Comparison of ENCODE assay signal across 1 cellular context in the genomic region with DNA sequence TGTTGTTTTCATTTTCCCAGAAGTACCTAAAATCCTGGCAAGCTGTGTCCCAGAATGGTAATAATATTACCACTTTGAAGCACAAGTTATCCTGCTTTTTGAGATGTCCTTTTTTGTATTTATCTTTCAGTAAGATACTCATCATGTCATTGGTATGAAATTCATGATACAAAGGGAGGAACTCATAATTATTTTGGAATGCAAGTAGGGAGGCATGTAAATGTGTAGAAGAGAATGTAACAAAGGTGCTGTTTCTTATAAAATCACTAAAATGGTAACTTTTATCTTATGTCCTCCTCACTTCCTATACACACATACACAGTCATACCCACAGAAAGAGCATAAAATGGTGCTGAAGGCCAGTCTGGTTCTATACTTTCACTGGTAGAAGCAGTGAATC.
TF ChIP-seq lines count a peak whose summit lies in the region.

No MANE protein-coding gene starts in this region.

TF ChIP-seq in WTC11, 78 proteins besides CTCF, POLR2A, EP300 and RAD21 (continued from another document):
- TF ChIP-seq, protein P1, sequence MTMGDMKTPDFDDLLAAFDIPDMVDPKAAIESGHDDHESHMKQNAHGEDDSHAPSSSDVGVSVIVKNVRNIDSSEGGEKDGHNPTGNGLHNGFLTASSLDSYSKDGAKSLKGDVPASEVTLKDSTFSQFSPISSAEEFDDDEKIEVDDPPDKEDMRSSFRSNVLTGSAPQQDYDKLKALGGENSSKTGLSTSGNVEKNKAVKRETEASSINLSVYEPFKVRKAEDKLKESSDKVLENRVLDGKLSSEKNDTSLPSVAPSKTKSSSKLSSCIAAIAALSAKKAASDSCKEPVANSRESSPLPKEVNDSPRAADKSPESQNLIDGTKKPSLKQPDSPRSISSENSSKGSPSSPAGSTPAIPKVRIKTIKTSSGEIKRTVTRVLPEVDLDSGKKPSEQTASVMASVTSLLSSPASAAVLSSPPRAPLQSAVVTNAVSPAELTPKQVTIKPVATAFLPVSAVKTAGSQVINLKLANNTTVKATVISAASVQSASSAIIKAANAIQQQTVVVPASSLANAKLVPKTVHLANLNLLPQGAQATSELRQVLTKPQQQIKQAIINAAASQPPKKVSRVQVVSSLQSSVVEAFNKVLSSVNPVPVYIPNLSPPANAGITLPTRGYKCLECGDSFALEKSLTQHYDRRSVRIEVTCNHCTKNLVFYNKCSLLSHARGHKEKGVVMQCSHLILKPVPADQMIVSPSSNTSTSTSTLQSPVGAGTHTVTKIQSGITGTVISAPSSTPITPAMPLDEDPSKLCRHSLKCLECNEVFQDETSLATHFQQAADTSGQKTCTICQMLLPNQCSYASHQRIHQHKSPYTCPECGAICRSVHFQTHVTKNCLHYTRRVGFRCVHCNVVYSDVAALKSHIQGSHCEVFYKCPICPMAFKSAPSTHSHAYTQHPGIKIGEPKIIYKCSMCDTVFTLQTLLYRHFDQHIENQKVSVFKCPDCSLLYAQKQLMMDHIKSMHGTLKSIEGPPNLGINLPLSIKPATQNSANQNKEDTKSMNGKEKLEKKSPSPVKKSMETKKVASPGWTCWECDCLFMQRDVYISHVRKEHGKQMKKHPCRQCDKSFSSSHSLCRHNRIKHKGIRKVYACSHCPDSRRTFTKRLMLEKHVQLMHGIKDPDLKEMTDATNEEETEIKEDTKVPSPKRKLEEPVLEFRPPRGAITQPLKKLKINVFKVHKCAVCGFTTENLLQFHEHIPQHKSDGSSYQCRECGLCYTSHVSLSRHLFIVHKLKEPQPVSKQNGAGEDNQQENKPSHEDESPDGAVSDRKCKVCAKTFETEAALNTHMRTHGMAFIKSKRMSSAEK (CRISPR knock-in tag; IDR thresholded peaks at IDR 0.05; ENCODE audit: borderline replicate concordance) = no peak
- TF ChIP-seq ZNF263 (CRISPR knock-in tag; IDR thresholded peaks at IDR 0.05; ENCODE audit: low read depth) = no peak
- TF ChIP-seq ZNF416 (CRISPR knock-in tag; IDR thresholded peaks at IDR 0.05) = no peak
- TF ChIP-seq, protein P2, sequence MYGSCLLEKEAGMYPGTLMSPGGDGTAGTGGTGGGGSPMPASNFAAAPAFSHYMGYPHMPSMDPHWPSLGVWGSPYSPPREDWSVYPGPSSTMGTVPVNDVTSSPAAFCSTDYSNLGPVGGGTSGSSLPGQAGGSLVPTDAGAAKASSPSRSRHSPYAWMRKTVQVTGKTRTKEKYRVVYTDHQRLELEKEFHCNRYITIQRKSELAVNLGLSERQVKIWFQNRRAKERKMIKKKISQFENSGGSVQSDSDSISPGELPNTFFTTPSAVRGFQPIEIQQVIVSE (CRISPR knock-in tag; IDR thresholded peaks at IDR 0.05; ENCODE audit: borderline replicate concordance) = no peak
- TF ChIP-seq, protein P3, sequence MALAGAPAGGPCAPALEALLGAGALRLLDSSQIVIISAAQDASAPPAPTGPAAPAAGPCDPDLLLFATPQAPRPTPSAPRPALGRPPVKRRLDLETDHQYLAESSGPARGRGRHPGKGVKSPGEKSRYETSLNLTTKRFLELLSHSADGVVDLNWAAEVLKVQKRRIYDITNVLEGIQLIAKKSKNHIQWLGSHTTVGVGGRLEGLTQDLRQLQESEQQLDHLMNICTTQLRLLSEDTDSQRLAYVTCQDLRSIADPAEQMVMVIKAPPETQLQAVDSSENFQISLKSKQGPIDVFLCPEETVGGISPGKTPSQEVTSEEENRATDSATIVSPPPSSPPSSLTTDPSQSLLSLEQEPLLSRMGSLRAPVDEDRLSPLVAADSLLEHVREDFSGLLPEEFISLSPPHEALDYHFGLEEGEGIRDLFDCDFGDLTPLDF (CRISPR knock-in tag; IDR thresholded peaks at IDR 0.05) = no peak
- TF ChIP-seq RORB (CRISPR knock-in tag; IDR thresholded peaks at IDR 0.05) = no peak
- no peak for TF ChIP-seq SMAD4 (CRISPR knock-in tag; IDR thresholded peaks at IDR 0.05)
- TF ChIP-seq GABPB1 (CRISPR knock-in tag; IDR thresholded peaks at IDR 0.05) = no peak
- TF ChIP-seq, protein P4, sequence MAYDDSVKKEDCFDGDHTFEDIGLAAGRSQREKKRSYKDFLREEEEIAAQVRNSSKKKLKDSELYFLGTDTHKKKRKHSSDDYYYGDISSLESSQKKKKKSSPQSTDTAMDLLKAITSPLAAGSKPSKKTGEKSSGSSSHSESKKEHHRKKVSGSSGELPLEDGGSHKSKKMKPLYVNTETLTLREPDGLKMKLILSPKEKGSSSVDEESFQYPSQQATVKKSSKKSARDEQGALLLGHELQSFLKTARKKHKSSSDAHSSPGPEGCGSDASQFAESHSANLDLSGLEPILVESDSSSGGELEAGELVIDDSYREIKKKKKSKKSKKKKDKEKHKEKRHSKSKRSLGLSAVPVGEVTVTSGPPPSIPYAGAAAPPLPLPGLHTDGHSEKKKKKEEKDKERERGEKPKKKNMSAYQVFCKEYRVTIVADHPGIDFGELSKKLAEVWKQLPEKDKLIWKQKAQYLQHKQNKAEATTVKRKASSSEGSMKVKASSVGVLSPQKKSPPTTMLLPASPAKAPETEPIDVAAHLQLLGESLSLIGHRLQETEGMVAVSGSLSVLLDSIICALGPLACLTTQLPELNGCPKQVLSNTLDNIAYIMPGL (CRISPR knock-in tag; IDR thresholded peaks at IDR 0.05) = no peak
TF ChIP-seq in WTC11: peak in this region for 0.
